In genomic region chr4:176467011-176467410, GRCh38 we compare ENCODE assay signal across 18 cellular contexts.
"Had no signal": no experiment of that assay in that cellular context is flagged by ENCODE, and none has a peak within 500 bp of the region (broad histone marks: within the 10 kb centered on the region; RNA-seq: fewer than 3 reads in every experiment).

No MANE protein-coding gene starts in this region.

- H3K36me3 ChIP-seq: adrenal gland, tibial nerve, uterus, WERI-Rb-1 had no signal

- H3K4me1 ChIP-seq: adrenal gland, tibial nerve, uterus had no signal

- FAIRE-seq: frontal cortex had no signal

- ATAC-seq: activated CD8-positive, alpha-beta memory T cell treated with anti-CD3 and anti-CD28 coated beads, Interleukin-2, amount 10 ng/mL, durations not matched to agents 7 days and 5 days; stimulated activated naive B cell treated with anti-CD40 and anti-IgM and Interleukin-4, amounts not matched to agents 10 μg/mL and 1 μg/mL and 100 μg/mL, for 72 hours had no signal

- H3K27ac ChIP-seq: adrenal gland, skin epidermis, tibial nerve, uterus, WERI-Rb-1 had no signal

- H3K4me3 ChIP-seq: adrenal gland, skin epidermis, tibial nerve, uterus had no signal

- H3K27me3 ChIP-seq: adrenal gland, tibial nerve, uterus had no signal

- DNase-seq: activated CD4-positive, alpha-beta memory T cell treated with anti-CD3 and anti-CD28 coated beads for 36 hours; activated CD8-positive, alpha-beta memory T cell treated with anti-CD3 and anti-CD28 coated beads, Interleukin-2, amount 10 ng/mL, durations not matched to agents 7 days and 5 days; activated naive CD4-positive, alpha-beta T cell treated with anti-CD3 and anti-CD28 coated beads, Interleukin-2, amount 50 U/mL, for 16 hours; activated T-cell treated with anti-CD3 and anti-CD28 coated beads, Interleukin-2, amount 50 U/mL, for 1 hour; adrenal gland; effector memory CD4-positive, alpha-beta T cell; head of caudate nucleus; immature natural killer cell; mesenchymal stem cell; nucleus accumbens; stimulated activated CD4-positive, alpha-beta T cell treated with anti-CD3 and anti-CD28 coated beads, Interleukin-15, amount 100 ng/mL, for 24 hours; stimulated activated CD4-positive, alpha-beta T cell treated with anti-CD3 and anti-CD28 coated beads, Interleukin-4, amount 100 ng/mL, for 1 hour; stimulated activated naive B cell treated with anti-CD40 and anti-IgM and Interleukin-4, amounts not matched to agents 10 μg/mL and 1 μg/mL and 100 μg/mL, for 72 hours; uterus; WERI-Rb-1 had no signal

- H3K9me3 ChIP-seq: adrenal gland, tibial nerve, uterus had no signal
